ENCODE assay signal across 11 cellular contexts in the genomic region with DNA sequence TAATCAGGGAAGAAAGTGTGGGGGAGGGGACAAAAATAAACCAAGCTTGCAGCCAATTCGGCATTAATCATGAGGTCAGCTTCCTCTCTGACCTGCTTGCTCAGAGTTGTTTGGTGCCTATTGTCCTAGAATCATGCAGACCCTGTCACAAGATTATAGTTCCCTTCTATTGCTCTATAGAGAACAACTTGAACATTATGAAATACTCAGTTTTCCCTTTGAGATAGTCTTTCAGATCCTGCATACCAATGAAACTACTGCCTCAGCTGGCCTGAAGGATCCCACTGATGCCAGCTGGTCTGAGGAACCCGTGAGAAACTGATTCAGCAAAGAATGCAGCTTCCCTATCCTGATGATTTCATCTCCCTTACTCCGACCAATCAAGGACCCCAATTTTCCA. TPM values are rescaled to one million over a fixed set of nuclear protein-coding genes. Genes with fewer than 3 reads are reported as not detected.
A peak's percentile ranks its signal among the peaks of the same experiment; 100 is the strongest.
DNase-seq lines count a peak whose midpoint lies in the region; ATAC-seq and TF ChIP-seq lines count a peak whose summit lies in the region.
"Had no signal": no experiment of that assay in that cellular context is flagged by ENCODE, and none has a peak within 500 bp of the region (broad histone marks: within the 10 kb centered on the region; RNA-seq: fewer than 3 reads in every experiment).

No MANE protein-coding gene starts in this region.

- H3K9me3 ChIP-seq in breast epithelium (no peaks in the 10 kb centered on the region), lung (ENCODE audit: control insufficient read depth in 2 of 2, insufficient read depth in 1 of 2, low read length in 1 of 2) (no peaks in the 10 kb centered on the region), tibial nerve (no peaks in the 10 kb centered on the region)
- H3K9me3 ChIP-seq: BE2C, neutrophil had no signal

- intact Hi-C loops in activated naive CD4-positive, alpha-beta T cell treated with anti-CD3 and anti-CD28 coated beads for 36 hours (cut with micrococcal nuclease): loop anchor here (2.0 to 5.0 kb wide), 4 partner anchors 114 to 349 kb away; a partner anchor contains a TSS
- intact Hi-C loops in breast epithelium (cut with DNase I; ENCODE audit: low total_unique reads): no loop called here

- H3K36me3 Mint-ChIP-seq in activated naive CD4-positive, alpha-beta T cell treated with anti-CD3 and anti-CD28 coated beads for 36 hours (ENCODE audit: low read depth): no peaks in the 10 kb centered on the region
- no peaks in the 10 kb centered on the region for H3K36me3 Mint-ChIP-seq in activated naive CD4-positive, alpha-beta T cell treated with anti-CD3 and anti-CD28 coated beads, Interleukin-2, amount 50 U/mL, for 72 hours

- H3K36me3 ChIP-seq in breast epithelium (no peaks in the 10 kb centered on the region), lung (ENCODE audit: control insufficient read depth in 2 of 2, insufficient read depth in 2 of 2, low read length in 2 of 2) (peaks cover 5 to 6% of the 10 kb centered on the region in 2 donors), tibial nerve (peaks cover 0 to 9% (median 0%) of the 10 kb centered on the region in 3 donors)
- H3K36me3 ChIP-seq: BE2C, neutrophil had no signal

- peak in 1 of 2 donors; percentile 77 for TF ChIP-seq EP300 in tibial nerve (IDR thresholded peaks at IDR 0.05)

- peak overlapping the region in 1 of 3 donors; percentile 89 for H3K4me3 ChIP-seq in breast epithelium
- H3K4me3 ChIP-seq in lung: no peak overlapping the region
- H3K4me3 ChIP-seq in tibial nerve: peak overlapping the region in 2 of 4 donors; percentile 61 to 78

- H3K27ac ChIP-seq in breast epithelium (peak overlapping the region; percentile 83), lung (ENCODE audit: low read depth in 1 of 2, low read length in 1 of 2) (no peak overlapping the region), tibial nerve (peak overlapping the region; percentile 12 to 85 (median 76))
- H3K27ac ChIP-seq: neutrophil had no signal

- WGBS in lung, 2 donors: 52 to 53% methylated on average over 3 of the region's 3 CpGs
- WGBS in tibial nerve, 2 donors: 25 to 44% methylated on average over 3 of the region's 3 CpGs

- in situ Hi-C loops in GM13977 (cut with MboI; ENCODE audit: low pct_unique_long_range_greater_than_20kb, low sequenced_read_pairs, unreplicated experiment): no loop called here

- H3K4me3 Mint-ChIP-seq in activated naive CD4-positive, alpha-beta T cell treated with anti-CD3 and anti-CD28 coated beads for 36 hours: peak overlapping the region; percentile 91

- TF ChIP-seq POLR2A in breast epithelium (IDR thresholded peaks at IDR 0.05) (no peak), tibial nerve (IDR thresholded peaks at IDR 0.05) (no peak)

- TF ChIP-seq CTCF in breast epithelium (IDR thresholded peaks at IDR 0.05): no peak
- no peak for TF ChIP-seq CTCF in lung (IDR thresholded peaks at IDR 0.05; ENCODE audit: control extremely low read depth, extremely low read depth)
- TF ChIP-seq CTCF in tibial nerve (IDR thresholded peaks at IDR 0.05): no peak
- no peak for TF ChIP-seq CTCF in GM13977 (IDR thresholded peaks at IDR 0.05; ENCODE audit: extremely low read depth, insufficient read depth, missing control alignments)

- no peaks in the 10 kb centered on the region for H3K9me3 Mint-ChIP-seq in activated naive CD4-positive, alpha-beta T cell treated with anti-CD3 and anti-CD28 coated beads for 36 hours
- no peaks in the 10 kb centered on the region for H3K9me3 Mint-ChIP-seq in activated naive CD4-positive, alpha-beta T cell treated with anti-CD3 and anti-CD28 coated beads, Interleukin-2, amount 50 U/mL, for 72 hours

- no peaks in the 10 kb centered on the region for H3K27me3 ChIP-seq in breast epithelium
- no peaks in the 10 kb centered on the region for H3K27me3 ChIP-seq in lung (ENCODE audit: control insufficient read depth, insufficient read depth)
- no peaks in the 10 kb centered on the region for H3K27me3 ChIP-seq in tibial nerve
- H3K27me3 ChIP-seq: BE2C had no signal

- no peaks in the 10 kb centered on the region for H3K4me1 ChIP-seq in breast epithelium
- peaks cover 0 to 3% of the 10 kb centered on the region in 2 donors for H3K4me1 ChIP-seq in lung (ENCODE audit: control insufficient read depth in 2 of 2, insufficient read depth in 2 of 2, low read length in 2 of 2)
- H3K4me1 ChIP-seq in tibial nerve: peaks cover 0 to 25% (median 10%) of the 10 kb centered on the region in 4 donors
- H3K4me1 ChIP-seq: BE2C had no signal

- H3K4me1 Mint-ChIP-seq in activated naive CD4-positive, alpha-beta T cell treated with anti-CD3 and anti-CD28 coated beads for 36 hours (ENCODE audit: low read depth): peaks cover 10% of the 10 kb centered on the region

- ATAC-seq in activated naive CD4-positive, alpha-beta T cell treated with anti-CD3 and anti-CD28 coated beads, Interleukin-2, amount 50 U/mL, for 72 hours: no peak
- peak; percentile 33 for ATAC-seq in lung (ENCODE audit: insufficient read depth, low FRiP score)
- ATAC-seq in GM19023 (IDR thresholded peaks at IDR 0.05; ENCODE audit: unreplicated experiment): no peak

- H3K27me3 Mint-ChIP-seq in activated naive CD4-positive, alpha-beta T cell treated with anti-CD3 and anti-CD28 coated beads for 36 hours (ENCODE audit: low read depth): no peaks in the 10 kb centered on the region

- no peak for DNase-seq in activated naive CD4-positive, alpha-beta T cell treated with anti-CD3 and anti-CD28 coated beads for 36 hours
- no peak for DNase-seq in activated naive CD4-positive, alpha-beta T cell treated with anti-CD3 and anti-CD28 coated beads, Interleukin-2, amount 50 U/mL, for 72 hours (ENCODE audit: low spot score in 2 of 2)
- DNase-seq in breast epithelium (ENCODE audit: low spot score in 2 of 2): no peak
- DNase-seq in lung (ENCODE audit: low spot score): no peak
- DNase-seq in tibial nerve (ENCODE audit: low spot score in 2 of 2): no peak
- no peak for DNase-seq in GM13977 (ENCODE audit: low spot score)
- DNase-seq in NCI-H748 treated with DMSO at 0.1 percent for 48 hours (lab: John Stamatoyannopoulos, UW): no peak
- DNase-seq: BE2C, NCI-H2171 had no signal

- CTCF ChIA-PET in activated naive CD4-positive, alpha-beta T cell treated with anti-CD3 and anti-CD28 coated beads for 36 hours (lab: Charles Lee): interaction anchor here (2.3 to 2.8 kb wide), 2 partner anchors 9 to 50 kb away, joined by 6 to 9 read pairs; no protein-coding TSS in a partner anchor

- H3K27ac Mint-ChIP-seq in activated naive CD4-positive, alpha-beta T cell treated with anti-CD3 and anti-CD28 coated beads for 36 hours: no peak overlapping the region
- H3K27ac Mint-ChIP-seq in activated naive CD4-positive, alpha-beta T cell treated with anti-CD3 and anti-CD28 coated beads, Interleukin-2, amount 50 U/mL, for 72 hours: no peak overlapping the region

RNA-seq across cellular contexts. Expression of a gene that starts 1.0 kb away (rescaled TPM):
- 1 to 10 TPM; 2.1 to 2.2 TPM for total RNA-seq in activated naive CD4-positive, alpha-beta T cell treated with anti-CD3 and anti-CD28 coated beads for 36 hours
- 1 to 10 TPM; 2.0 to 3.5 TPM for total RNA-seq in activated naive CD4-positive, alpha-beta T cell treated with anti-CD3 and anti-CD28 coated beads, Interleukin-2, amount 50 U/mL, for 72 hours
- total RNA-seq in breast epithelium (1 to 10 TPM; 6.6 to 9.2 (median 7.9) TPM), lung (10 to 100 TPM; 12.5 to 22.5 TPM), tibial nerve (10 to 100 TPM; 14.4 to 21.6 (median 18.8) TPM)
- 1 to 10 TPM; 5.1 to 5.5 TPM for polyA plus RNA-seq in lung

RNA-seq across cellular contexts. Expression of a gene that starts 31.2 kb away (rescaled TPM):
- not detected for total RNA-seq in activated naive CD4-positive, alpha-beta T cell treated with anti-CD3 and anti-CD28 coated beads for 36 hours
- not detected for total RNA-seq in activated naive CD4-positive, alpha-beta T cell treated with anti-CD3 and anti-CD28 coated beads, Interleukin-2, amount 50 U/mL, for 72 hours
- 1 to 10 TPM in 1 of 3 donors, under 1 TPM in 2; 0.64 to 2.3 (median 0.66) TPM for total RNA-seq in breast epithelium
- total RNA-seq in lung: 1 to 10 TPM; 1.4 to 1.6 TPM
- polyA plus RNA-seq in lung: under 1 TPM; 0.30 to 0.77 TPM
- 1 to 10 TPM in 3 of 4 donors, under 1 TPM in 1; 0.90 to 2.3 (median 1.7) TPM for total RNA-seq in tibial nerve

Comparison
In these comparisons a context has a peak if more than half of its experiments do, and no peak if none do; other contexts are left out.
1. H3K27ac ChIP-seq: peak in breast epithelium (2 of 2) and tibial nerve (4 of 4); none in lung (0 of 2).